ENCODE assay signal across 8 cellular contexts in genomic region chr1:67214420-67215174, GRCh38. TPM values are rescaled to one million over a fixed set of nuclear protein-coding genes. Genes with fewer than 3 reads are reported as not detected.
A peak's percentile ranks its signal among the peaks of the same experiment; 100 is the strongest.
DNase-seq lines count a peak whose midpoint lies in the region; ATAC-seq and TF ChIP-seq lines count a peak whose summit lies in the region.

No MANE protein-coding gene starts in this region.

- no peaks in the 10 kb centered on the region for H3K36me3 Mint-ChIP-seq in CD4-positive, alpha-beta memory T cell
- no peaks in the 10 kb centered on the region for H3K36me3 Mint-ChIP-seq in chondrocyte (ENCODE audit: low read depth)
- H3K36me3 Mint-ChIP-seq in nephron progenitor cell (ENCODE audit: low read depth) = no peaks in the 10 kb centered on the region

- no peaks in the 10 kb centered on the region for H3K27me3 Mint-ChIP-seq in CD4-positive, alpha-beta memory T cell
- H3K27me3 Mint-ChIP-seq in chondrocyte (ENCODE audit: low read depth) (no peaks in the 10 kb centered on the region), nephron progenitor cell (ENCODE audit: low read depth, poor library complexity) (peaks cover 5% of the 10 kb centered on the region)

- peak; percentile 70 for ATAC-seq in GM18858 (IDR thresholded peaks at IDR 0.05; ENCODE audit: unreplicated experiment)
- ATAC-seq in HG03039 (IDR thresholded peaks at IDR 0.05; ENCODE audit: unreplicated experiment) = peak; percentile 69
- ATAC-seq in aorta (ENCODE audit: low FRiP score) = no peak

- no peak overlapping the region for H3K4me3 ChIP-seq in CD4-positive, alpha-beta memory T cell (ENCODE audit: low read length in 2 of 2)
- no peak overlapping the region for H3K4me3 ChIP-seq in aorta (ENCODE audit: low read length in 2 of 2)

- H3K27ac Mint-ChIP-seq in CD4-positive, alpha-beta memory T cell = peak overlapping the region in 1 of 7 donors; percentile 0
- no peak overlapping the region for H3K27ac Mint-ChIP-seq in chondrocyte (ENCODE audit: unreplicated experiment)
- no peak overlapping the region for H3K27ac Mint-ChIP-seq in nephron progenitor cell

- TF ChIP-seq CTCF in chondrocyte (IDR thresholded peaks at IDR 0.05) = peak; percentile 84
- TF ChIP-seq CTCF in nephron progenitor cell (IDR thresholded peaks at IDR 0.05) = peak; percentile 57

- intact Hi-C loops in CD4-positive, alpha-beta memory T cell (cut with micrococcal nuclease) = loop anchor here (1.0 to 5.0 kb wide), 2 partner anchors 42 to 286 kb away; no protein-coding TSS in a partner anchor
- intact Hi-C loops in aorta (cut with DNase I) = loop anchor here in 1 of 2 donors (5.0 kb wide), 1 partner anchor 288 kb away; no protein-coding TSS in a partner anchor
- intact Hi-C loops in cardiac septum (cut with DNase I) = loop anchor here (5.0 kb wide), 1 partner anchor 217 kb away; no protein-coding TSS in a partner anchor

- H3K27ac ChIP-seq in CD4-positive, alpha-beta memory T cell (ENCODE audit: low read depth, low read length) = no peak overlapping the region
- H3K27ac ChIP-seq in aorta (ENCODE audit: low read depth in 1 of 2, low read length in 2 of 2) = no peak overlapping the region

- H3K4me3 Mint-ChIP-seq in CD4-positive, alpha-beta memory T cell = no peak overlapping the region
- no peak overlapping the region for H3K4me3 Mint-ChIP-seq in chondrocyte (ENCODE audit: unreplicated experiment)
- H3K4me3 Mint-ChIP-seq in nephron progenitor cell = no peak overlapping the region

- in situ Hi-C loops in SK-MEL-5 (cut with HindIII; ENCODE audit: low pct_unique_long_range_greater_than_20kb, low sequenced_read_pairs) = no loop called here

- no peaks in the 10 kb centered on the region for H3K9me3 ChIP-seq in CD4-positive, alpha-beta memory T cell (ENCODE audit: control insufficient read depth in 1 of 2, low read length in 2 of 2)
- no peaks in the 10 kb centered on the region for H3K9me3 ChIP-seq in aorta (ENCODE audit: control insufficient read depth, low read length)

- H3K4me1 ChIP-seq in CD4-positive, alpha-beta memory T cell (ENCODE audit: insufficient read depth, low read length) = peaks cover 14% of the 10 kb centered on the region
- no peaks in the 10 kb centered on the region for H3K4me1 ChIP-seq in aorta (ENCODE audit: control insufficient read depth in 1 of 2, insufficient read depth in 2 of 2, low read length in 2 of 2)

- 87 to 91% methylated on average over 11 of the region's 11 CpGs for WGBS in aorta, 2 donors

- DNase-seq in CD4-positive, alpha-beta memory T cell = peak; percentile 41 to 53 (median 45)
- peak; percentile 59 for DNase-seq in SK-MEL-5 (ENCODE audit: low read depth, low spot score)
- DNase-seq in chondrocyte (ENCODE audit: low spot score) = no peak
- DNase-seq in nephron progenitor cell = peak; percentile 9
- no peak for DNase-seq in aorta
- no peak for DNase-seq in cardiac septum (ENCODE audit: low spot score)

- H3K36me3 ChIP-seq in CD4-positive, alpha-beta memory T cell (ENCODE audit: insufficient read depth, low read length) = no peaks in the 10 kb centered on the region
- no peaks in the 10 kb centered on the region for H3K36me3 ChIP-seq in aorta (ENCODE audit: control insufficient read depth in 1 of 2, insufficient read depth in 2 of 2, low read length in 1 of 2)

- no peaks in the 10 kb centered on the region for H3K27me3 ChIP-seq in CD4-positive, alpha-beta memory T cell (ENCODE audit: insufficient read depth, low read length)
- no peaks in the 10 kb centered on the region for H3K27me3 ChIP-seq in aorta (ENCODE audit: control insufficient read depth in 1 of 2, insufficient read depth in 2 of 2, low read length in 1 of 2)

- CTCF ChIA-PET in CD4-positive, alpha-beta memory T cell (lab: Charles Lee; ENCODE audit: partially characterized antibody) = interaction anchor here (0.8 to 8.9 kb wide), 34 partner anchors 9 to 545 kb away, joined by 3 to 212 read pairs (median 8); no protein-coding TSS in a partner anchor

- peaks cover 10 to 18% (median 14%) of the 10 kb centered on the region in 4 donors for H3K4me1 Mint-ChIP-seq in CD4-positive, alpha-beta memory T cell
- H3K4me1 Mint-ChIP-seq in chondrocyte (ENCODE audit: low read depth) = peaks cover 11% of the 10 kb centered on the region
- peaks cover 9% of the 10 kb centered on the region for H3K4me1 Mint-ChIP-seq in nephron progenitor cell

- no peaks in the 10 kb centered on the region for H3K9me3 Mint-ChIP-seq in CD4-positive, alpha-beta memory T cell
- no peaks in the 10 kb centered on the region for H3K9me3 Mint-ChIP-seq in chondrocyte (ENCODE audit: low read depth)
- no peaks in the 10 kb centered on the region for H3K9me3 Mint-ChIP-seq in nephron progenitor cell

- POLR2A ChIA-PET in CD4-positive, alpha-beta memory T cell (lab: Charles Lee; ENCODE audit: partially characterized antibody) = no interaction called here

RNA-seq across cellular contexts. Expression of gene IL23R, which starts 48.3 kb away (rescaled TPM):
- total RNA-seq in CD4-positive, alpha-beta memory T cell = 1 to 10 TPM in 1 of 2 experiments, under 1 TPM in 1; 0.47 to 1.1 TPM
- 1 to 10 TPM; 1.8 to 2.6 TPM for polyA plus RNA-seq in CD4-positive, alpha-beta memory T cell
- total RNA-seq in SK-MEL-5 (2014; rRNA removed; shearing (Covaris generic)) = 1.5 and 2.4 TPM in 2 replicates
- polyA plus RNA-seq in SK-MEL-5 (2015; cell fraction: cytosol; rRNA removed) = 0.81 and 1.2 TPM in 2 replicates
- polyA plus RNA-seq in SK-MEL-5 (2015; cell fraction: nucleus; rRNA removed) = 0.21 and 0.70 TPM in 2 replicates
- total RNA-seq in chondrocyte = not detected in 3 replicates
- under 1 TPM in 1 of 2 donors, not detected in 1; 0.21 TPM for total RNA-seq in aorta
- polyA plus RNA-seq in aorta = not detected
- total RNA-seq in cardiac septum = not detected

Comparison
In these comparisons a context has a peak if more than half of its experiments do, and no peak if none do; other contexts are left out.
1. DNase-seq: peak in CD4-positive, alpha-beta memory T cell (5 of 5), SK-MEL-5 (single experiment) and nephron progenitor cell (single experiment); none in chondrocyte (single experiment), aorta (0 of 2) and cardiac septum (single experiment).